In the genomic region with DNA sequence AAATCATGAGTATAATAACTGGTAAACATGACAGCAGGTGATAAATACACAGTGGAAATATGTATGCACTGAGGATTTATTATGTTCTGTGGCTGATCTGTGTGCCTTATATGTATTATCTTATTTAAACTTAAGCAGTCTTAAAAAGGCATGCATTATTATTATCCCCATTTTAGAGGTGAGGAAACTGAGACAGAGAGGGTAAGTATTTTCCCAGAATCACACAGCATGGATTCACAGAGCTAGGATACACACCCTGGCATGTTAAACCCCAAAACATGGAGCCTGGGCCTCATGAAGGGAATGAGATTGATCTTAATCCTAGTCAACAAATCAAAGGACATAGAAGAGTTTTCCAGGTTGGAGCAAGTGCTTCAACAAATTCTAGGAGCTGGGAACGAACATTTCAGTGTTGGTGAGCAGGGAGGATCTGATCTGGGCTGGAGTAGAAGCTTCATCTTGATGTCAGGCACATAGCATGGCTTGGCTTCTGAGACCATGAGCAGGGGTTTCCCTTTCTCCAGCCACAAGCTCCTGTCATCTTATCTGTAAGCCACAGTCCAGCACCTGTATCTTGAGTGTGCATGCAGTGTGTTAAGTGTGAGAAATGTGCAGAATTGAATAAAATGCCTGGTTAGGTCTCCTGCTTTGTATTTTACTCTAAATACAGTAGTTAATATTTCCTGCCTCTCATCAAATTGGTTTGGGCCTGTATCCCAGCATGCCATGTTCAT, we compare ENCODE assay signal across 23 cellular contexts.
"Had no signal": no experiment of that assay in that cellular context is flagged by ENCODE, and none has a peak within 500 bp of the region (broad histone marks: within the 10 kb centered on the region; RNA-seq: fewer than 3 reads in every experiment).

No MANE protein-coding gene starts in this region.

- H3K36me3 ChIP-seq: esophagus squamous epithelium, gastroesophageal sphincter, left ventricle myocardium inferior, lower lobe of right lung, ovary, right atrium auricular region, sigmoid colon, stomach, thoracic aorta, transverse colon had no signal

- H3K27ac ChIP-seq: esophagus squamous epithelium, gastroesophageal sphincter, left ventricle myocardium inferior, lower lobe of right lung, ovary, right atrium auricular region, sigmoid colon, skin epidermis, stomach, thoracic aorta, transverse colon had no signal

- H3K27ac Mint-ChIP-seq: immature natural killer cell, memory B cell, mesothelial cell of epicardium, natural killer cell had no signal

- H3K4me3 Mint-ChIP-seq: immature natural killer cell, memory B cell, mesothelial cell of epicardium, natural killer cell, neural crest cell had no signal

- H3K36me3 Mint-ChIP-seq: immature natural killer cell, mesothelial cell of epicardium, natural killer cell had no signal

- H3K4me1 Mint-ChIP-seq: mesothelial cell of epicardium had no signal

- H3K9me3 ChIP-seq: esophagus squamous epithelium, lower lobe of right lung, ovary, right atrium auricular region, thoracic aorta, transverse colon had no signal

- H3K9me3 Mint-ChIP-seq: immature natural killer cell, mesothelial cell of epicardium, natural killer cell, neural crest cell had no signal

- H3K27me3 ChIP-seq: esophagus squamous epithelium, gastroesophageal sphincter, ovary, right atrium auricular region, sigmoid colon, stomach, transverse colon had no signal

- H3K4me1 ChIP-seq: gastroesophageal sphincter, right atrium auricular region, sigmoid colon, transverse colon had no signal

- H3K4me3 ChIP-seq: esophagus squamous epithelium, gastroesophageal sphincter, left ventricle myocardium inferior, lower lobe of right lung, ovary, right atrium auricular region, sigmoid colon, skin epidermis, stomach, thoracic aorta, transverse colon had no signal

- ATAC-seq: gastroesophageal sphincter, lower lobe of right lung, natural killer cell had no signal

- DNase-seq: dermis blood vessel endothelial cell; esophagus squamous epithelium; foreskin fibroblast; glutamatergic neuron; immature natural killer cell; left ventricle myocardium inferior; lower lobe of right lung; natural killer cell; ovary; sigmoid colon; stimulated activated CD4-positive, alpha-beta T cell treated with anti-CD3 and anti-CD28 coated beads, Interleukin-2, amount 100 ng/mL, for 24 hours; stimulated activated CD4-positive, alpha-beta T cell treated with anti-CD3 and anti-CD28 coated beads, Interleukin-4, amount 100 ng/mL, for 4 hours; stimulated activated naive CD4-positive, alpha-beta T cell; stomach; substantia nigra; transverse colon had no signal
